In genomic region chr20:41650221-41650948, GRCh38 we compare ENCODE assay signal across 13 cellular contexts. TPM values are rescaled to one million over a fixed set of nuclear protein-coding genes. Genes with fewer than 3 reads are reported as not detected.
A peak's percentile ranks its signal among the peaks of the same experiment; 100 is the strongest.
DNase-seq lines count a peak whose midpoint lies in the region; ATAC-seq lines count a peak whose summit lies in the region.
"Had no signal": no experiment of that assay in that cellular context is flagged by ENCODE, and none has a peak within 500 bp of the region (broad histone marks: within the 10 kb centered on the region; RNA-seq: fewer than 3 reads in every experiment).

No MANE protein-coding gene starts in this region.

- H3K9me3 ChIP-seq in T-helper 17 cell (ENCODE audit: control insufficient read depth, low read length, poor library complexity, severe bottlenecking), result no peaks in the 10 kb centered on the region
- H3K9me3 ChIP-seq: HAP-1 had no signal

- DNase-seq in DMS 273 treated with DMSO at 0.1 percent for 48 hours (lab: John Stamatoyannopoulos, UW) (peak; percentile 49), NCI-H146 treated with DMSO at 0.1 percent for 48 hours (lab: John Stamatoyannopoulos, UW; ENCODE audit: unreplicated experiment) (peak; percentile 99), NCI-H774 (lab: John Stamatoyannopoulos, UW) (peak; percentile 94), left kidney (ENCODE audit: low read depth, low spot score) (peak; percentile 55), HUDEP-2 (lab: John Stamatoyannopoulos, UW; ENCODE audit: unreplicated experiment in 76 of 76) (no peak), T-helper 17 cell (no peak)
- DNase-seq: activated CD4-positive, alpha-beta memory T cell treated with anti-CD3 and anti-CD28 coated beads for 36 hours; activated naive CD8-positive, alpha-beta T cell treated with anti-CD3 and anti-CD28 coated beads for 36 hours; hippocampal formation; Kasumi-1 had no signal

- peaks cover 6% of the 10 kb centered on the region for H3K36me3 Mint-ChIP-seq in T-helper 17 cell (ENCODE audit: low read depth)
- H3K36me3 Mint-ChIP-seq: activated CD4-positive, alpha-beta memory T cell treated with anti-CD3 and anti-CD28 coated beads for 36 hours; activated naive CD8-positive, alpha-beta T cell treated with anti-CD3 and anti-CD28 coated beads for 36 hours had no signal

- ATAC-seq in T-helper 17 cell, result no peak
- no peak for ATAC-seq in GM19395 (IDR thresholded peaks at IDR 0.05; ENCODE audit: unreplicated experiment)
- ATAC-seq in GM21390 (IDR thresholded peaks at IDR 0.05; ENCODE audit: unreplicated experiment), result no peak

- peaks cover 6% of the 10 kb centered on the region for H3K4me1 Mint-ChIP-seq in T-helper 17 cell
- H3K4me1 Mint-ChIP-seq: activated naive CD8-positive, alpha-beta T cell treated with anti-CD3 and anti-CD28 coated beads for 36 hours had no signal

- H3K4me3 Mint-ChIP-seq in T-helper 17 cell, result no peak overlapping the region
- H3K4me3 Mint-ChIP-seq: activated CD4-positive, alpha-beta memory T cell treated with anti-CD3 and anti-CD28 coated beads for 36 hours; activated naive CD8-positive, alpha-beta T cell treated with anti-CD3 and anti-CD28 coated beads for 36 hours had no signal

- H3K27ac Mint-ChIP-seq in T-helper 17 cell, result no peak overlapping the region
- H3K27ac Mint-ChIP-seq: activated CD4-positive, alpha-beta memory T cell treated with anti-CD3 and anti-CD28 coated beads for 36 hours; activated naive CD8-positive, alpha-beta T cell treated with anti-CD3 and anti-CD28 coated beads for 36 hours had no signal

- peaks cover 19% of the 10 kb centered on the region for H3K27me3 Mint-ChIP-seq in T-helper 17 cell

RNA-seq across cellular contexts. Expression of gene CHD6, which starts 32.2 kb away (rescaled TPM):
- total RNA-seq in T-helper 17 cell, result 10 to 100 TPM; 83.3 to 87.0 TPM

Comparison
In these comparisons a context has a peak if more than half of its experiments do, and no peak if none do; other contexts are left out.
1. DNase-seq: peak in DMS 273 treated with DMSO at 0.1 percent for 48 hours (single experiment), NCI-H146 treated with DMSO at 0.1 percent for 48 hours (single experiment), NCI-H774 (single experiment) and left kidney (single experiment); none in HUDEP-2 (0 of 76) and T-helper 17 cell (0 of 3).